Comparison of ENCODE assay signal across 24 cellular contexts in the genomic region with DNA sequence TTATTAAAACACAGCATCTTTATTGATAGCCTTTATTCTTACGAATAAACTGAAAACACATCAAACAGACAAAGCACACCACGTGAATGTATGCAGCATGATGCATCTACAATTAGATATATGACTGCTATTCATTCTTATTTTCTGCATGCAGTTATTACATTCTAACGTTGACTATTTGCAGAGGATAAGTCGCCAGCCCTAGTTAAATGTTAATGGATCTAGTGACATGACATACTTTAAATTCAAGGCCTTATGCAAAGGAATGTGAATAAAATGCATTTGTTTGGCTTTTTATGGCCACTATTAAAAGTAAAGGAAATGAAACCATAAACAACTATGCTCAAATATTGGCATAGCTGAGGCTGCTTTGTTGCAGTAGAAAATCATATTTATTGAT.
"Had no signal": no experiment of that assay in that cellular context is flagged by ENCODE, and none has a peak within 500 bp of the region (broad histone marks: within the 10 kb centered on the region; RNA-seq: fewer than 3 reads in every experiment).

No MANE protein-coding gene starts in this region.

- H3K27ac ChIP-seq: left ventricle myocardium inferior, ovary, skin epidermis, stomach, testis, thyroid gland, transverse colon, upper lobe of left lung, vagina had no signal

- DNase-seq: hypothalamus; islet precursor cell; left ventricle myocardium inferior; mesendoderm; midbrain; mucosa of descending colon; naive thymus-derived CD4-positive, alpha-beta T cell; ovary; retina; right cardiac atrium; stimulated activated CD4-positive, alpha-beta T cell treated with anti-CD3 and anti-CD28 coated beads, Interleukin-12 subunit alpha, Interleukin-12 subunit beta, amount 100 ng/mL, for 4 hours; stimulated activated CD4-positive, alpha-beta T cell treated with anti-CD3 and anti-CD28 coated beads, Interleukin-15, amount 100 ng/mL, for 24 hours; stimulated activated CD4-positive, alpha-beta T cell treated with anti-CD3 and anti-CD28 coated beads, Interleukin-2, amount 100 ng/mL, for 24 hours; stimulated activated CD4-positive, alpha-beta T cell treated with anti-CD3 and anti-CD28 coated beads, Interleukin-4, amount 100 ng/mL, for 1 hour; stimulated activated naive B cell treated with anti-CD40 and anti-IgM and Interleukin-4, amounts not matched to agents 10 μg/mL and 1 μg/mL and 100 μg/mL, for 72 hours; stimulated activated naive CD8-positive, alpha-beta T cell treated with anti-CD3 and anti-CD28 coated beads, Interleukin-15, Interleukin-2, amounts not matched to agents 100 U/mL and 50 U/mL, for 24 hours; stomach; testis; thyroid gland; transverse colon; upper lobe of left lung had no signal

- H3K4me3 ChIP-seq: left ventricle myocardium inferior, lung, mucosa of descending colon, ovary, skin epidermis, stomach, testis, thyroid gland, transverse colon, upper lobe of left lung, vagina had no signal
